20 cellular contexts compared by ENCODE assay signal in genomic region chr13:52765991-52766390, GRCh38. TPM values are rescaled to one million over a fixed set of nuclear protein-coding genes. Genes with fewer than 3 reads are reported as not detected.
DNase-seq lines count a peak whose midpoint lies in the region; ATAC-seq and TF ChIP-seq lines count a peak whose summit lies in the region.
"Had no signal": no experiment of that assay in that cellular context is flagged by ENCODE, and none has a peak within 500 bp of the region (broad histone marks: within the 10 kb centered on the region; RNA-seq: fewer than 3 reads in every experiment).

No MANE protein-coding gene starts in this region.

- H4K20me1 ChIP-seq in GM23338 (replicated peaks; ENCODE audit: insufficient read depth): no peaks in the 10 kb centered on the region

- H3K36me3 Mint-ChIP-seq in GM23338 (ENCODE audit: low read depth): no peaks in the 10 kb centered on the region
- no peaks in the 10 kb centered on the region for H3K36me3 Mint-ChIP-seq in stimulated activated naive B cell treated with anti-CD40 and anti-IgM and Interleukin-4, amounts not matched to agents 10 μg/mL and 1 μg/mL and 100 μg/mL, for 72 hours
- H3K36me3 Mint-ChIP-seq: CD4-positive, alpha-beta memory T cell had no signal

- ATAC-seq in GM23338: no peak
- ATAC-seq in stimulated activated naive B cell treated with anti-CD40 and anti-IgM and Interleukin-4, amounts not matched to agents 10 μg/mL and 1 μg/mL and 100 μg/mL, for 72 hours (replicated peaks): no peak

- DNase-seq in D341Med (ENCODE audit: low spot score): peak; percentile 57
- no peak for DNase-seq in GM23338 (ENCODE audit: low spot score)
- peak in 23 of 61 donors; percentile 6 to 70 (median 17) for DNase-seq in caudate nucleus (lab: John Stamatoyannopoulos, UW)
- DNase-seq in putamen (ENCODE audit: low spot score): peak; percentile 57
- no peak for DNase-seq in stimulated activated naive B cell treated with anti-CD40 and anti-IgM and Interleukin-4, amounts not matched to agents 10 μg/mL and 1 μg/mL and 100 μg/mL, for 72 hours
- DNase-seq in AG08395 (ENCODE audit: low spot score): no peak
- DNase-seq in LoVo (ENCODE audit: low spot score): no peak
- DNase-seq: C1 segment of cervical spinal cord; Calu3; CD4-positive, alpha-beta memory T cell; COR-L47; DMS 273 treated with DMSO at 0.1 percent for 48 hours; DMS79; GF-D8 had no signal

- H3F3A ChIP-seq in GM23338 (replicated peaks; ENCODE audit: low read depth): no peaks in the 10 kb centered on the region

- H3K4me3 Mint-ChIP-seq in GM23338: no peak overlapping the region
- H3K4me3 Mint-ChIP-seq in stimulated activated naive B cell treated with anti-CD40 and anti-IgM and Interleukin-4, amounts not matched to agents 10 μg/mL and 1 μg/mL and 100 μg/mL, for 72 hours: no peak overlapping the region
- H3K4me3 Mint-ChIP-seq: CD4-positive, alpha-beta memory T cell had no signal

- no peak overlapping the region for H3K27ac Mint-ChIP-seq in GM23338
- H3K27ac Mint-ChIP-seq in stimulated activated naive B cell treated with anti-CD40 and anti-IgM and Interleukin-4, amounts not matched to agents 10 μg/mL and 1 μg/mL and 100 μg/mL, for 72 hours: no peak overlapping the region
- H3K27ac Mint-ChIP-seq: CD4-positive, alpha-beta memory T cell had no signal

- no peak for TF ChIP-seq CTCF in GM23338 (conservative IDR thresholded peaks at IDR 0.05; ENCODE audit: low read depth in 2 of 2)

- no peaks in the 10 kb centered on the region for H3K79me2 ChIP-seq in GM23338 (replicated peaks; ENCODE audit: insufficient read depth)

- 0 out of 2 replicates have a peak, but pooled peaks cover 6% of the 10 kb centered on the region for H3K9me2 ChIP-seq in GM23338 (ENCODE audit: insufficient read depth)

- no peaks in the 10 kb centered on the region for H3K27me3 Mint-ChIP-seq in GM23338 (ENCODE audit: insufficient read depth, low read depth, poor library complexity)
- peaks cover 0 to 6% of the 10 kb centered on the region in 2 donors for H3K27me3 Mint-ChIP-seq in stimulated activated naive B cell treated with anti-CD40 and anti-IgM and Interleukin-4, amounts not matched to agents 10 μg/mL and 1 μg/mL and 100 μg/mL, for 72 hours

- H3K4me2 ChIP-seq in GM23338: no peak overlapping the region

- no peaks in the 10 kb centered on the region for H3K4me1 Mint-ChIP-seq in GM23338
- H3K4me1 Mint-ChIP-seq in stimulated activated naive B cell treated with anti-CD40 and anti-IgM and Interleukin-4, amounts not matched to agents 10 μg/mL and 1 μg/mL and 100 μg/mL, for 72 hours: no peaks in the 10 kb centered on the region
- H3K4me1 Mint-ChIP-seq: CD4-positive, alpha-beta memory T cell had no signal

- H3K4me1 ChIP-seq in GM23338 (ENCODE audit: insufficient read depth): no peaks in the 10 kb centered on the region
- H3K4me1 ChIP-seq: HAP-1 had no signal

- H3K27me3 ChIP-seq in GM23338 (ENCODE audit: insufficient read depth): no peaks in the 10 kb centered on the region

- no peak overlapping the region for H3K4me3 ChIP-seq in GM23338
- H3K4me3 ChIP-seq: HAP-1 had no signal

- no peak overlapping the region for H3K27ac ChIP-seq in GM23338 (ENCODE audit: low read depth)
- H3K27ac ChIP-seq in caudate nucleus (ENCODE audit: low read depth, low read length): peak overlapping the region; percentile 96
- H3K27ac ChIP-seq: 22Rv1 had no signal

- 0 out of 2 replicates have a peak overlapping the region, but pooled peaks have one; percentile 3 for H2AFZ ChIP-seq in GM23338

- no peaks in the 10 kb centered on the region; the same call in 2 of the 3 replicates for H3K9me3 Mint-ChIP-seq in GM23338
- no peaks in the 10 kb centered on the region for H3K9me3 Mint-ChIP-seq in stimulated activated naive B cell treated with anti-CD40 and anti-IgM and Interleukin-4, amounts not matched to agents 10 μg/mL and 1 μg/mL and 100 μg/mL, for 72 hours

- H3K36me3 ChIP-seq in GM23338 (ENCODE audit: insufficient read depth): no peaks in the 10 kb centered on the region
- H3K36me3 ChIP-seq: HAP-1 had no signal

TF ChIP-seq in GM23338, 12 proteins besides CTCF, POLR2A, EP300 and RAD21 (continues in another document):
- TF ChIP-seq REST (IDR thresholded peaks at IDR 0.05; ENCODE audit: unreplicated experiment): no peak
- no peak for TF ChIP-seq ZNF331 (CRISPR knock-in tag; IDR thresholded peaks at IDR 0.05; ENCODE audit: low read depth)
- no peak for TF ChIP-seq POLR2AphosphoS5 (IDR thresholded peaks at IDR 0.05; ENCODE audit: low read depth)
- no peak for TF ChIP-seq ZNF114 (CRISPR knock-in tag; IDR thresholded peaks at IDR 0.05)
- TF ChIP-seq CREB1 (CRISPR knock-in tag; IDR thresholded peaks at IDR 0.05; ENCODE audit: low read depth): no peak
- TF ChIP-seq JUNB (IDR thresholded peaks at IDR 0.05; ENCODE audit: unreplicated experiment): no peak
- no peak for TF ChIP-seq NANOG (IDR thresholded peaks at IDR 0.05; ENCODE audit: borderline replicate concordance)

RNA-seq across cellular contexts. Expression of gene CNMD, which starts 26.4 kb away (rescaled TPM):
- 137 and 141 TPM in 2 replicates for total RNA-seq in GM23338 (2014; rRNA removed; shearing (Covaris generic))
- polyA plus RNA-seq in GM23338 (2016; fragmentation: Nextera tagmentation; extraction: Ambion mirVana): 190 and 207 TPM in 2 replicates
- total RNA-seq: Calu3; CD4-positive, alpha-beta memory T cell; Daoy; G401 had no signal
- polyA plus RNA-seq: AG04450; BJ; CD4-positive, alpha-beta memory T cell had no signal

Comparison
In these comparisons a context has a peak if more than half of its experiments do, and no peak if none do; other contexts are left out.
1. DNase-seq: peak in D341Med (single experiment) and putamen (single experiment); none in GM23338 (single experiment), stimulated activated naive B cell treated with anti-CD40 and anti-IgM and Interleukin-4, amounts not matched to agents 10 μg/mL and 1 μg/mL and 100 μg/mL, for 72 hours (single experiment), AG08395 (single experiment) and LoVo (single experiment).